Comparison of ENCODE assay signal across 8 cellular contexts in genomic region chr10:92849234-92849525, GRCh38. TPM values are rescaled to one million over a fixed set of nuclear protein-coding genes. Genes with fewer than 3 reads are reported as not detected.
DNase-seq lines count a peak whose midpoint lies in the region; ATAC-seq and TF ChIP-seq lines count a peak whose summit lies in the region.

No MANE protein-coding gene starts in this region.

- TF ChIP-seq CTCF in Calu3 (IDR thresholded peaks at IDR 0.05; ENCODE audit: unreplicated experiment) (no peak), natural killer cell (IDR thresholded peaks at IDR 0.05) (no peak)

- intact Hi-C loops in Calu3 (cut with micrococcal nuclease; ENCODE audit: unreplicated experiment) (no loop called here), natural killer cell (cut with micrococcal nuclease) (loop anchor here (2.0 to 10.0 kb wide), 3 partner anchors 256 to 1516 kb away; partner anchors contain the start of genes CEP55, KIF11 and NOC3L)

- H3K9me3 Mint-ChIP-seq in Calu3 (ENCODE audit: low read depth, unreplicated experiment) (no peaks in the 10 kb centered on the region), natural killer cell (no peaks in the 10 kb centered on the region)

- no peak overlapping the region for H3K27ac Mint-ChIP-seq in Calu3 (ENCODE audit: unreplicated experiment)
- peak overlapping the region; percentile 80 to 89 for H3K27ac Mint-ChIP-seq in natural killer cell

- CTCF ChIA-PET in Calu3 (lab: Charles Lee) (interaction anchor here (1.2 kb wide), 1 partner anchor 26 kb away, joined by 4 read pairs; no protein-coding TSS in a partner anchor), HEK293T (lab: Yijun Ruan, JAX) (interaction anchor here (1.5 to 1.8 kb wide), 2 partner anchors 10 to 36 kb away, joined by 6 to 8 read pairs; no protein-coding TSS in a partner anchor)

- no peak for DNase-seq in Calu3
- DNase-seq in Jurkat, Clone E6-1 (ENCODE audit: low read depth, low spot score): no peak
- peak; percentile 62 for DNase-seq in cerebellar cortex (ENCODE audit: low spot score)
- no peak for DNase-seq in natural killer cell
- DNase-seq in CD1c-positive myeloid dendritic cell (ENCODE audit: extremely low spot score): no peak
- DNase-seq in HEK293T (ENCODE audit: extremely low spot score): no peak
- DNase-seq in activated gamma-delta T cell treated with Interleukin-2 at 50 U/mL for 16 hours: no peak

- POLR2A ChIA-PET in HEK293T (lab: Yijun Ruan, JAX): interaction anchor here (1.3 to 1.8 kb wide), 2 partner anchors 10 to 258 kb away, joined by 4 to 15 read pairs; no protein-coding TSS in a partner anchor

- no TSS peak for BruUV-seq in Calu3 (replicated peaks; lab: Mats Ljungman, UMichigan)

- H3K36me3 Mint-ChIP-seq in Calu3 (ENCODE audit: insufficient read depth, unreplicated experiment) (peaks cover 17% of the 10 kb centered on the region), natural killer cell (no peaks in the 10 kb centered on the region)

- H3K27me3 Mint-ChIP-seq in Calu3 (ENCODE audit: unreplicated experiment): no peaks in the 10 kb centered on the region
- H3K27me3 Mint-ChIP-seq in natural killer cell (ENCODE audit: low read depth in 2 of 2): no peaks in the 10 kb centered on the region

- H3K4me3 ChIP-seq in Jurkat, Clone E6-1 (ENCODE audit: low read length): peak overlapping the region; percentile 71

- ATAC-seq in natural killer cell: no peak
- no peak for ATAC-seq in GM18520 (IDR thresholded peaks at IDR 0.05; ENCODE audit: unreplicated experiment)

- H3K4me3 Mint-ChIP-seq in Calu3 (ENCODE audit: low read depth, unreplicated experiment) (peak overlapping the region; percentile 90), natural killer cell (peak overlapping the region; percentile 91)

- H3K4me1 Mint-ChIP-seq in Calu3 (ENCODE audit: low read depth, unreplicated experiment): peaks cover 19% of the 10 kb centered on the region
- H3K4me1 Mint-ChIP-seq in natural killer cell: peaks cover 23 to 24% of the 10 kb centered on the region in 2 donors

TF ChIP-seq in HEK293T, 16 proteins besides CTCF, POLR2A, EP300 and RAD21:
- no peak for TF ChIP-seq HDGF (IDR thresholded peaks at IDR 0.05; ENCODE audit: borderline replicate concordance)
- no peak for TF ChIP-seq ARNT (IDR thresholded peaks at IDR 0.05)
- no peak for TF ChIP-seq FOXM1 (IDR thresholded peaks at IDR 0.05; ENCODE audit: borderline replicate concordance)
- TF ChIP-seq NFRKB (IDR thresholded peaks at IDR 0.05): no peak
- no peak for TF ChIP-seq ELF4 (IDR thresholded peaks at IDR 0.05)
- no peak for TF ChIP-seq PKNOX1 (IDR thresholded peaks at IDR 0.05)
- no peak for TF ChIP-seq SUZ12 (IDR thresholded peaks at IDR 0.05)
- TF ChIP-seq TARDBP (IDR thresholded peaks at IDR 0.05): no peak
- TF ChIP-seq FOXK2 (IDR thresholded peaks at IDR 0.05): no peak
- TF ChIP-seq BHLHE40 (IDR thresholded peaks at IDR 0.05; ENCODE audit: borderline replicate concordance): no peak
- no peak for TF ChIP-seq ZNF384 (IDR thresholded peaks at IDR 0.05)
- no peak for TF ChIP-seq SP1 (IDR thresholded peaks at IDR 0.05)
- no peak for TF ChIP-seq LEF1 (IDR thresholded peaks at IDR 0.05; ENCODE audit: borderline replicate concordance)
- TF ChIP-seq FOXA1 (IDR thresholded peaks at IDR 0.05): no peak
- TF ChIP-seq L3MBTL2 (conservative IDR thresholded peaks at IDR 0.05): no peak
- TF ChIP-seq CTBP1 (IDR thresholded peaks at IDR 0.05; ENCODE audit: borderline replicate concordance): no peak

RNA-seq across cellular contexts. Expression of gene EXOC6, which starts 0.9 kb away (rescaled TPM):
- total RNA-seq in Calu3 (2022) (19.2 TPM in 2 replicates), natural killer cell (10 to 100 TPM; 12.1 to 18.2 (median 16.1) TPM)
- polyA plus RNA-seq in Jurkat, Clone E6-1 (2012; ENCODE audit: insufficient read depth, insufficient read length): 8.8 TPM
